In the genomic region with DNA sequence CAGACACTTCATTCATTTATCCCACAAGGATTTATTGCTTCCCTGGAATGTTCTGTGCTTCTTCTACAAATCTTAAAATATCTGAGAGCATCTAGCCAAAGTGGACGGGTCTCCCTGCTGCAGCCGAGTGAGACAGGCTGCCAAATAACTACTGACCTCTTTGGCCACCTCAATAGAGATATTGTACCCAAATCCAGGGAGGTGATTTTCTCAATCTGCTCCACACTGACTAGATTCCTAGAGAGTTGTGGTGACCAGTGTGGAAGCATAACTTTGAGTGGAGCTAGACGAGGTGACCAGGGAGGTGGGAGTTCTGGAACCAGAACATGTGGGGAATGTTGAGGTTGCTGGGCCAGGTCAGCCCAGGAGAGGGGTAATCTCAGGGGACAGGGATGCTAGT, we compare ENCODE assay signal across 32 cellular contexts.
"Had no signal": no experiment of that assay in that cellular context is flagged by ENCODE, and none has a peak within 500 bp of the region (broad histone marks: within the 10 kb centered on the region; RNA-seq: fewer than 3 reads in every experiment).

No MANE protein-coding gene starts in this region.

- H3K36me3 ChIP-seq: MG63 had no signal

- H3K27me3 ChIP-seq: MG63 had no signal

- DNase-seq: Karpas-422, Kasumi-1, MG63, MM.1S, MV-4-11, NCI-H1048, NCI-H1092, NCI-H1092 treated with DMSO at 0.1 percent for 48 hours, NCI-H1105, NCI-H1105 treated with DMSO at 0.1 percent for 48 hours, NCI-H1417, NCI-H1417 treated with DMSO at 0.1 percent for 48 hours, NCI-H1436, NCI-H1436 treated with DMSO at 0.1 percent for 48 hours, NCI-H146, NCI-H1694, NCI-H1694 treated with DMSO at 0.1 percent for 48 hours, NCI-H187, NCI-H187 treated with DMSO at 0.1 percent for 48 hours, NCI-H1930, NCI-H2029, NCI-H2029 treated with DMSO at 0.1 percent for 48 hours, NCI-H2081, NCI-H2081 treated with DMSO at 0.1 percent for 48 hours, NCI-H2107, NCI-H2171, NCI-H2171 treated with DMSO at 0.1 percent for 48 hours, NCI-H2227 treated with DMSO at 0.1 percent for 48 hours, NCI-H226, NCI-H345, NCI-H510A, NCI-H510A treated with DMSO at 0.1 percent for 48 hours had no signal

- H3K9me3 ChIP-seq: MG63 had no signal

- H3K4me3 ChIP-seq: MG63 had no signal
